9 cellular contexts compared by ENCODE assay signal in genomic region chrX:111282991-111283390, GRCh38. TPM values are rescaled to one million over a fixed set of nuclear protein-coding genes. Genes with fewer than 3 reads are reported as not detected.
"Had no signal": no experiment of that assay in that cellular context is flagged by ENCODE, and none has a peak within 500 bp of the region (broad histone marks: within the 10 kb centered on the region; RNA-seq: fewer than 3 reads in every experiment).

No MANE protein-coding gene starts in this region.

- H3K4me3 ChIP-seq: GM23248, HAP-1 had no signal

- H3K9me3 ChIP-seq: HAP-1 had no signal

- DNase-seq: GM23248, GOT3, H7, HFFc6 had no signal

- H3K36me3 Mint-ChIP-seq: IgD-negative memory B cell had no signal

- H3K4me3 Mint-ChIP-seq: HFFc6, IgD-negative memory B cell had no signal

- H2AFZ ChIP-seq: GM23248 had no signal

- H3K27ac Mint-ChIP-seq: HFFc6, IgD-negative memory B cell had no signal

- FAIRE-seq: HepG2 had no signal

- H3K27me3 Mint-ChIP-seq: IgD-negative memory B cell had no signal

- H3K27ac ChIP-seq: GM23248, HL-60 had no signal

- H3K9ac ChIP-seq: GM23248 had no signal

- H3K4me1 ChIP-seq: HAP-1 had no signal

- H3K36me3 ChIP-seq: HAP-1 had no signal

RNA-seq across cellular contexts. Expression of gene CAPN6, which starts 12.7 kb away (rescaled TPM):
- total RNA-seq: GM23248, HepG2, HFFc6, HT1080 had no signal
- polyA plus RNA-seq: GM23248, HepG2, IgD-negative memory B cell had no signal
